ENCODE assay signal across 16 cellular contexts in the genomic region with DNA sequence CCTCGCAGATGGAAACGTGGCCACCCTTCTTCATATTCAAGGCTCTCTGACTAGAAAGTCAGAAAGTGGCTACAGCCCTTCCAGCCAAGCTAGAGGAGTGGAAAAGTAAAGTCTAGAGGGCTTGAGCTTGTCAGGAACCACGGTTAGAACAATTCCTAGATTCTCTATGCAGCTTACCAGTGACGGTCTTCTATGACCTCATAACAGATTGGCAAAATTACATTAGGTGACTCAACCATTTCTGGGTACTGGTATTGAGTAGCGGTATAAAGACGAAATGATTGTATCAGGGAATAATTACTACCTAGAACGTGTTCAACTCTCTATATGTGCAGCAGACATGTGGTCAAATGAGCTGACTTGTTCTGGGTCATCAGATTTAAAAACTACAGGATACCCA.
DNase-seq lines count a peak whose midpoint lies in the region; ATAC-seq and TF ChIP-seq lines count a peak whose summit lies in the region.
"Had no signal": no experiment of that assay in that cellular context is flagged by ENCODE, and none has a peak within 500 bp of the region (broad histone marks: within the 10 kb centered on the region; RNA-seq: fewer than 3 reads in every experiment).

No MANE protein-coding gene starts in this region.

- H3K36me3 ChIP-seq in muscle layer of duodenum (ENCODE audit: control insufficient read depth in 1 of 2, insufficient read depth in 2 of 2, low read length in 2 of 2) (no peaks in the 10 kb centered on the region), thoracic aorta (no peaks in the 10 kb centered on the region)

- H3K27me3 Mint-ChIP-seq in activated naive CD8-positive, alpha-beta T cell treated with anti-CD3 and anti-CD28 coated beads, Interleukin-2, amount 50 U/mL, for 24 hours: peaks cover 3% of the 10 kb centered on the region
- H3K27me3 Mint-ChIP-seq in activated naive CD8-positive, alpha-beta T cell treated with anti-CD3 and anti-CD28 coated beads for 36 hours: no peaks in the 10 kb centered on the region
- no peaks in the 10 kb centered on the region for H3K27me3 Mint-ChIP-seq in activated CD8-positive, alpha-beta T cell treated with anti-CD3 and anti-CD28 coated beads for 36 hours
- no peaks in the 10 kb centered on the region for H3K27me3 Mint-ChIP-seq in mesothelial cell of epicardium (ENCODE audit: low read depth)
- H3K27me3 Mint-ChIP-seq: naive thymus-derived CD8-positive, alpha-beta T cell had no signal

- intact Hi-C loops in activated CD8-positive, alpha-beta T cell treated with anti-CD3 and anti-CD28 coated beads for 36 hours (cut with micrococcal nuclease): no loop called here

- no peak overlapping the region for H3K4me3 Mint-ChIP-seq in activated naive CD8-positive, alpha-beta T cell treated with anti-CD3 and anti-CD28 coated beads, Interleukin-2, amount 50 U/mL, for 24 hours
- no peak overlapping the region for H3K4me3 Mint-ChIP-seq in activated naive CD8-positive, alpha-beta T cell treated with anti-CD3 and anti-CD28 coated beads for 36 hours
- no peak overlapping the region for H3K4me3 Mint-ChIP-seq in activated CD8-positive, alpha-beta T cell treated with anti-CD3 and anti-CD28 coated beads for 36 hours
- H3K4me3 Mint-ChIP-seq in mesothelial cell of epicardium: no peak overlapping the region

- H3K4me3 ChIP-seq in astrocyte of the spinal cord (ENCODE audit: low read depth, low read length) (no peak overlapping the region), muscle layer of duodenum (ENCODE audit: low read depth in 1 of 2, low read length in 2 of 2) (no peak overlapping the region), thoracic aorta (peak overlapping the region; percentile 6)

- peaks cover 0 to 4% of the 10 kb centered on the region in 2 donors for H3K4me1 ChIP-seq in muscle layer of duodenum (ENCODE audit: control insufficient read depth in 1 of 2, insufficient read depth in 2 of 2, low read length in 2 of 2)
- H3K4me1 ChIP-seq in thoracic aorta (ENCODE audit: control insufficient read depth in 1 of 2, low read depth in 2 of 2): peaks cover 23 to 65% of the 10 kb centered on the region in 2 donors

- no peak for ATAC-seq in activated naive CD8-positive, alpha-beta T cell treated with anti-CD3 and anti-CD28 coated beads, Interleukin-2, amount 50 U/mL, for 24 hours
- no peak for ATAC-seq in thoracic aorta (ENCODE audit: insufficient number of reproducible peaks, low FRiP score, low read depth)
- no peak for ATAC-seq in activated CD8-positive, alpha-beta T cell treated with anti-CD3 and anti-CD28 coated beads for 36 hours
- ATAC-seq: activated T-cell treated with anti-CD3 and anti-CD28 coated beads, Interleukin-2, amount 50 U/mL, for 4 hours; sciatic nerve had no signal

- POLR2A ChIA-PET in activated CD8-positive, alpha-beta T cell treated with anti-CD3 and anti-CD28 coated beads for 36 hours (lab: Charles Lee): interaction anchor here (0.6 to 0.7 kb wide), 2 partner anchors 25 to 215 kb away, joined by 3 read pairs; no protein-coding TSS in a partner anchor

- no peaks in the 10 kb centered on the region for H3K27me3 ChIP-seq in muscle layer of duodenum (ENCODE audit: low read depth, low read length)
- H3K27me3 ChIP-seq in thoracic aorta (replicated peaks; ENCODE audit: insufficient read depth): no peaks in the 10 kb centered on the region

- CTCF ChIA-PET in activated CD8-positive, alpha-beta T cell treated with anti-CD3 and anti-CD28 coated beads for 36 hours (lab: Charles Lee): interaction anchor here (0.9 to 1.4 kb wide), 5 partner anchors 12 to 316 kb away, joined by 3 to 4 read pairs (median 3); no protein-coding TSS in a partner anchor

- TF ChIP-seq CTCF in astrocyte of the spinal cord (IDR thresholded peaks at IDR 0.05; ENCODE audit: low read depth, low read length) (no peak), thoracic aorta (IDR thresholded peaks at IDR 0.05) (no peak), mesothelial cell of epicardium (IDR thresholded peaks at IDR 0.05; ENCODE audit: unreplicated experiment) (no peak)
- TF ChIP-seq CTCF in activated CD8-positive, alpha-beta T cell treated with anti-CD3 and anti-CD28 coated beads for 36 hours (IDR thresholded peaks at IDR 0.05): no peak

- H3K27ac ChIP-seq in muscle layer of duodenum (ENCODE audit: low read length): peak overlapping the region; percentile 76
- H3K27ac ChIP-seq in thoracic aorta: peak overlapping the region; percentile 31 to 59

- no peaks in the 10 kb centered on the region for H3K36me3 Mint-ChIP-seq in activated naive CD8-positive, alpha-beta T cell treated with anti-CD3 and anti-CD28 coated beads, Interleukin-2, amount 50 U/mL, for 24 hours (ENCODE audit: low read depth)
- no peaks in the 10 kb centered on the region for H3K36me3 Mint-ChIP-seq in activated naive CD8-positive, alpha-beta T cell treated with anti-CD3 and anti-CD28 coated beads for 36 hours
- H3K36me3 Mint-ChIP-seq in activated CD8-positive, alpha-beta T cell treated with anti-CD3 and anti-CD28 coated beads for 36 hours (ENCODE audit: low read depth): no peaks in the 10 kb centered on the region
- no peaks in the 10 kb centered on the region for H3K36me3 Mint-ChIP-seq in mesothelial cell of epicardium
- H3K36me3 Mint-ChIP-seq: CD8-positive, alpha-beta T cell; naive thymus-derived CD8-positive, alpha-beta T cell had no signal

- H3K4me1 Mint-ChIP-seq in activated naive CD8-positive, alpha-beta T cell treated with anti-CD3 and anti-CD28 coated beads, Interleukin-2, amount 50 U/mL, for 24 hours: peaks cover 50% of the 10 kb centered on the region
- peaks cover 36% of the 10 kb centered on the region for H3K4me1 Mint-ChIP-seq in activated naive CD8-positive, alpha-beta T cell treated with anti-CD3 and anti-CD28 coated beads for 36 hours
- H3K4me1 Mint-ChIP-seq in activated CD8-positive, alpha-beta T cell treated with anti-CD3 and anti-CD28 coated beads for 36 hours (ENCODE audit: low read depth): peaks cover 29% of the 10 kb centered on the region
- H3K4me1 Mint-ChIP-seq in mesothelial cell of epicardium: peaks cover 43% of the 10 kb centered on the region

- in situ Hi-C loops in astrocyte of the spinal cord (cut with HindIII; ENCODE audit: low sequenced_read_pairs): no loop called here

- H3K9me3 ChIP-seq in muscle layer of duodenum (ENCODE audit: control insufficient read depth in 1 of 2, low read length in 2 of 2) (no peaks in the 10 kb centered on the region), thoracic aorta (no peaks in the 10 kb centered on the region)

- H3K9me3 Mint-ChIP-seq in activated naive CD8-positive, alpha-beta T cell treated with anti-CD3 and anti-CD28 coated beads, Interleukin-2, amount 50 U/mL, for 24 hours: no peaks in the 10 kb centered on the region
- no peaks in the 10 kb centered on the region for H3K9me3 Mint-ChIP-seq in activated naive CD8-positive, alpha-beta T cell treated with anti-CD3 and anti-CD28 coated beads for 36 hours
- H3K9me3 Mint-ChIP-seq in activated CD8-positive, alpha-beta T cell treated with anti-CD3 and anti-CD28 coated beads for 36 hours: peaks cover 1% of the 10 kb centered on the region
- no peaks in the 10 kb centered on the region for H3K9me3 Mint-ChIP-seq in mesothelial cell of epicardium
- H3K9me3 Mint-ChIP-seq: activated T-cell treated with anti-CD3 and anti-CD28 coated beads, Interleukin-2, amount 50 U/mL, for 4 hours; T-helper 2 cell treated with Interferon-gamma antibody and Interleukin-4, amounts not matched to agents 5 μg/mL and 100 μg/mL, for 36 hours had no signal

- DNase-seq in activated naive CD8-positive, alpha-beta T cell treated with anti-CD3 and anti-CD28 coated beads, Interleukin-2, amount 50 U/mL, for 24 hours: no peak
- DNase-seq in activated naive CD8-positive, alpha-beta T cell treated with anti-CD3 and anti-CD28 coated beads for 36 hours: no peak
- DNase-seq in astrocyte of the spinal cord (ENCODE audit: low read depth, low spot score) (peak; percentile 46), thoracic aorta (ENCODE audit: low spot score) (no peak), mesothelial cell of epicardium (ENCODE audit: low spot score in 2 of 2, unreplicated experiment in 2 of 2) (no peak)
- DNase-seq in activated CD8-positive, alpha-beta T cell treated with anti-CD3 and anti-CD28 coated beads for 36 hours: no peak
- DNase-seq in activated CD4-positive, alpha-beta T cell treated with anti-CD3 and anti-CD28 coated beads for 1 hour: no peak
- DNase-seq: 8988T; activated CD4-positive, alpha-beta T cell treated with anti-CD3 and anti-CD28 coated beads, Interleukin-2, amount 50 U/mL, for 1 hour; activated T-cell treated with anti-CD3 and anti-CD28 coated beads, Interleukin-2, amount 50 U/mL, for 4 hours; CD8-positive, alpha-beta T cell; hypothalamus had no signal

- H3K27ac Mint-ChIP-seq in activated naive CD8-positive, alpha-beta T cell treated with anti-CD3 and anti-CD28 coated beads, Interleukin-2, amount 50 U/mL, for 24 hours: peak overlapping the region; percentile 44
- no peak overlapping the region for H3K27ac Mint-ChIP-seq in activated naive CD8-positive, alpha-beta T cell treated with anti-CD3 and anti-CD28 coated beads for 36 hours
- H3K27ac Mint-ChIP-seq in activated CD8-positive, alpha-beta T cell treated with anti-CD3 and anti-CD28 coated beads for 36 hours: no peak overlapping the region
- H3K27ac Mint-ChIP-seq in mesothelial cell of epicardium: no peak overlapping the region
- H3K27ac Mint-ChIP-seq: CD8-positive, alpha-beta T cell had no signal
